In genomic region chr7:132162745-132163144, GRCh38 we compare ENCODE assay signal across 15 cellular contexts.
"Had no signal": no experiment of that assay in that cellular context is flagged by ENCODE, and none has a peak within 500 bp of the region (broad histone marks: within the 10 kb centered on the region; RNA-seq: fewer than 3 reads in every experiment).

No MANE protein-coding gene starts in this region.

- H3K27ac ChIP-seq: heart right ventricle, left lung, spleen, upper lobe of left lung had no signal

- H3K27ac Mint-ChIP-seq: activated naive CD4-positive, alpha-beta T cell treated with anti-CD3 and anti-CD28 coated beads, Interleukin-2, amount 50 U/mL, for 72 hours; immature natural killer cell; natural killer cell treated with Interleukin-12 subunit alpha and Interleukin-12 subunit beta and Interleukin-15 and Interleukin-18, amount 100 ng/mL, for 72 hours had no signal

- H3K36me3 ChIP-seq: cardiac muscle cell, left lung, upper lobe of left lung had no signal

- H3K4me3 ChIP-seq: cardiac muscle cell, heart right ventricle, left lung, spleen, upper lobe of left lung had no signal

- H3K27me3 ChIP-seq: cardiac muscle cell, heart right ventricle, left lung, upper lobe of left lung had no signal

- H3K4me3 Mint-ChIP-seq: immature natural killer cell; natural killer cell treated with Interleukin-12 subunit alpha and Interleukin-12 subunit beta and Interleukin-15 and Interleukin-18, amount 100 ng/mL, for 72 hours had no signal

- DNase-seq: activated T-cell treated with anti-CD3 and anti-CD28 coated beads, Interleukin-2, amount 50 U/mL, for 1 hour; foreskin fibroblast; heart right ventricle; immature natural killer cell; kidney glomerular epithelial cell; left lung; midbrain; spleen; stimulated activated CD4-positive, alpha-beta T cell treated with anti-CD3 and anti-CD28 coated beads, Interleukin-4, amount 100 ng/mL, for 24 hours; stimulated activated naive CD4-positive, alpha-beta T cell treated with Interleukin-2 at 50 U/mL for 16 hours; T-helper 1 cell; upper lobe of left lung had no signal

- H3K27me3 Mint-ChIP-seq: natural killer cell treated with Interleukin-12 subunit alpha and Interleukin-12 subunit beta and Interleukin-15 and Interleukin-18, amount 100 ng/mL, for 72 hours had no signal

- H3K9me3 Mint-ChIP-seq: activated naive CD4-positive, alpha-beta T cell treated with anti-CD3 and anti-CD28 coated beads, Interleukin-2, amount 50 U/mL, for 72 hours; immature natural killer cell; natural killer cell treated with Interleukin-12 subunit alpha and Interleukin-12 subunit beta and Interleukin-15 and Interleukin-18, amount 100 ng/mL, for 72 hours had no signal

- H3K36me3 Mint-ChIP-seq: activated naive CD4-positive, alpha-beta T cell treated with anti-CD3 and anti-CD28 coated beads, Interleukin-2, amount 50 U/mL, for 72 hours; natural killer cell treated with Interleukin-12 subunit alpha and Interleukin-12 subunit beta and Interleukin-15 and Interleukin-18, amount 100 ng/mL, for 72 hours had no signal

- H3K4me1 ChIP-seq: left lung had no signal

- H3K9me3 ChIP-seq: heart right ventricle, left lung, spleen, upper lobe of left lung had no signal

- H3K4me1 Mint-ChIP-seq: immature natural killer cell had no signal
